In genomic region chr5:181261320-181262085, GRCh38 we compare ENCODE assay signal across 8 cellular contexts. TPM values are rescaled to one million over a fixed set of nuclear protein-coding genes. Genes with fewer than 3 reads are reported as not detected.
DNase-seq lines count a peak whose midpoint lies in the region; ATAC-seq and TF ChIP-seq lines count a peak whose summit lies in the region.

No MANE protein-coding gene starts in this region.

- H3K4me1 ChIP-seq in SJSA1 (replicated peaks) = peaks cover 30% of the 10 kb centered on the region
- H3K4me1 ChIP-seq in body of pancreas = peaks cover 36% of the 10 kb centered on the region

- TF ChIP-seq CTCF in body of pancreas (IDR thresholded peaks at IDR 0.05) = no peak

- H3K36me3 ChIP-seq in SJSA1 (peaks cover 52% of the 10 kb centered on the region), body of pancreas (replicated peaks in 1 of 2; ENCODE audit: insufficient read depth in 1 of 2, low read depth in 2 of 2) (no peaks in the 10 kb centered on the region)

- H3K9me3 ChIP-seq in SJSA1 (replicated peaks) (no peaks in the 10 kb centered on the region; the same call in 1 of the 2 replicates), body of pancreas (no peaks in the 10 kb centered on the region)

- WGBS in body of pancreas, 2 donors = 0% methylated on average over 8 to 41 of the region's 60 CpGs

- no peaks in the 10 kb centered on the region for H3K27me3 ChIP-seq in SJSA1 (replicated peaks)
- H3K27me3 ChIP-seq in body of pancreas = no peaks in the 10 kb centered on the region

- ATAC-seq in GM18502 (IDR thresholded peaks at IDR 0.05; ENCODE audit: poor library complexity, unreplicated experiment) = peak; percentile 62
- ATAC-seq in HG02852 (IDR thresholded peaks at IDR 0.05; ENCODE audit: unreplicated experiment) = peak; percentile 62
- ATAC-seq in body of pancreas = peak; percentile 72

- peak; percentile 83 to 93 for DNase-seq in SJSA1 (ENCODE audit: low read depth in 1 of 2, low spot score in 2 of 2)
- peak; percentile 66 to 76 (median 71) for DNase-seq in body of pancreas
- DNase-seq in iPS-NIHi7 (ENCODE audit: extremely low spot score) = peak; percentile 38
- DNase-seq in stimulated activated CD4-positive, alpha-beta T cell treated with anti-CD3 and anti-CD28 coated beads, Interleukin-15, amount 100 ng/mL, for 24 hours = peak; percentile 83
- DNase-seq in DMS 273 treated with DMSO at 0.1 percent for 48 hours (lab: John Stamatoyannopoulos, UW) = no peak
- DNase-seq in SIG-M5 treated with dmso at 0.1 percent for 504 hours (lab: John Stamatoyannopoulos, UW; ENCODE audit: unreplicated experiment) = no peak

- TF ChIP-seq POLR2A in body of pancreas (IDR thresholded peaks at IDR 0.05) = peak; percentile 31 to 64 (median 54)

- intact Hi-C loops in body of pancreas (cut with DNase I) = no loop called here

- H3K27ac ChIP-seq in SJSA1 (peak overlapping the region; percentile 92), body of pancreas (peak overlapping the region; percentile 96 to 97 (median 97))

- H3K4me3 ChIP-seq in SJSA1 (peak overlapping the region; percentile 84), body of pancreas (peak overlapping the region; percentile 72 to 97)

RNA-seq across cellular contexts. Expression of gene TRIM52, which starts 0.6 kb away (rescaled TPM):
- total RNA-seq in SJSA1 (2014; rRNA removed; shearing (Covaris generic)) = 2.4 and 5.2 TPM in 2 replicates
- 10 to 100 TPM; 16.9 to 26.0 TPM for total RNA-seq in body of pancreas

RNA-seq across cellular contexts. Expression of gene RACK1, which starts 17.8 kb away (rescaled TPM):
- total RNA-seq in SJSA1 (2014; rRNA removed; shearing (Covaris generic)) = 2,705 and 2,892 TPM in 2 replicates
- total RNA-seq in body of pancreas = 1,000 to 10,000 TPM; 1,136 to 1,977 TPM

RNA-seq across cellular contexts. Expression of gene TRIM41, which starts 38.4 kb away (rescaled TPM):
- 10.6 and 14.0 TPM in 2 replicates for total RNA-seq in SJSA1 (2014; rRNA removed; shearing (Covaris generic))
- 10 to 100 TPM; 12.5 to 15.2 TPM for total RNA-seq in body of pancreas

RNA-seq across cellular contexts. Expression of gene TRIM7, which starts 56.5 kb away (rescaled TPM):
- total RNA-seq in SJSA1 (2014; rRNA removed; shearing (Covaris generic)) = 28.0 and 45.2 TPM in 2 replicates
- total RNA-seq in body of pancreas = 10 to 100 TPM; 11.5 to 17.9 TPM

Comparison
In these comparisons a context has a peak if more than half of its experiments do, and no peak if none do; other contexts are left out.
1. DNase-seq: peak in SJSA1 (2 of 2), body of pancreas (4 of 4), iPS-NIHi7 (single experiment) and stimulated activated CD4-positive, alpha-beta T cell treated with anti-CD3 and anti-CD28 coated beads, Interleukin-15, amount 100 ng/mL, for 24 hours (single experiment); none in DMS 273 treated with DMSO at 0.1 percent for 48 hours (single experiment) and SIG-M5 treated with dmso at 0.1 percent for 504 hours (single experiment).
2. Peak in every context shown above with its lines, with median percentiles within 50 percentile points of each other: ATAC-seq.